In the genomic region with DNA sequence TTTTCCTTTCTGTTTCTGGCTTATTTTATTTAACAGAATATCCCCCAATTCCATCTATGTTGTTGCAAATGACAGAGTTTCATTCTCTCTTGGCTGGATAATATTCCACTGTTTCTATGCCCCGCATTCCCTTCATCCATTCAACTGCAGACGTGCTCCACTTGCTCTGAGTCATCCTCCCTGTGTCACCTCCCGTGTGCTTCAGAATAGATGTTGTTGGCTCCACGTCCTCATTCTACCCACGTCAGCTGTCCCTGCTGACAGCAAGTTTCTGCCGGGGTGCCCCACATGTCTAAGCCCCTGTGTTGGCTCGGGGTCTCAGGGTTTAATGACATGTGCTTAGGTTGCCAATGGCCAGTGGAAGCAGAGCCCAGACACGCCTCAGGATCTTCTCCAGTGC, we compare ENCODE assay signal across 30 cellular contexts.
DNase-seq lines count a peak whose midpoint lies in the region; ATAC-seq lines count a peak whose summit lies in the region.
"Had no signal": no experiment of that assay in that cellular context is flagged by ENCODE, and none has a peak within 500 bp of the region (broad histone marks: within the 10 kb centered on the region; RNA-seq: fewer than 3 reads in every experiment).

No MANE protein-coding gene starts in this region.

- no peak for ATAC-seq in GM18520 (IDR thresholded peaks at IDR 0.05; ENCODE audit: unreplicated experiment)
- ATAC-seq: GM12878, HepG2, K562, Right ventricle myocardium inferior, SK-N-SH treated with all-trans-retinoic acid at 6 μM for 48 hours had no signal

- DNase-seq in Ammon's horn (ENCODE audit: low spot score), result peak; percentile 15
- DNase-seq in SW480 (ENCODE audit: low spot score), result peak; percentile 9
- DNase-seq in kidney tubule cell (ENCODE audit: low spot score), result peak; percentile 73
- peak; percentile 46 for DNase-seq in renal cortical epithelial cell (ENCODE audit: low read depth)
- DNase-seq in NCI-H128 (lab: John Stamatoyannopoulos, UW; ENCODE audit: unreplicated experiment), result no peak
- no peak for DNase-seq in SW 1271 (lab: John Stamatoyannopoulos, UW)
- DNase-seq: 8988T; AML-193; C1 segment of cervical spinal cord; CD4-positive, alpha-beta memory T cell; COR-L47; EL; GDM1; GOT3; HCEC 1CT; Kasumi-1; NCI-H1092 treated with DMSO at 0.1 percent for 48 hours; NCI-H1436 treated with DMSO at 0.1 percent for 48 hours; NCI-H187 treated with DMSO at 0.1 percent for 48 hours; NCI-H2107; NCI-H446; NCI-H524 treated with DMSO at 0.1 percent for 48 hours; NCI-H774; SJCRH30 had no signal

Comparison
In these comparisons a context has a peak if more than half of its experiments do, and no peak if none do; other contexts are left out.
1. DNase-seq: peak in Ammon's horn (single experiment), SW480 (single experiment), kidney tubule cell (single experiment) and renal cortical epithelial cell (single experiment); none in NCI-H128 (single experiment) and SW 1271 (0 of 2).